1 cellular context compared by ENCODE assay signal in the genomic region with DNA sequence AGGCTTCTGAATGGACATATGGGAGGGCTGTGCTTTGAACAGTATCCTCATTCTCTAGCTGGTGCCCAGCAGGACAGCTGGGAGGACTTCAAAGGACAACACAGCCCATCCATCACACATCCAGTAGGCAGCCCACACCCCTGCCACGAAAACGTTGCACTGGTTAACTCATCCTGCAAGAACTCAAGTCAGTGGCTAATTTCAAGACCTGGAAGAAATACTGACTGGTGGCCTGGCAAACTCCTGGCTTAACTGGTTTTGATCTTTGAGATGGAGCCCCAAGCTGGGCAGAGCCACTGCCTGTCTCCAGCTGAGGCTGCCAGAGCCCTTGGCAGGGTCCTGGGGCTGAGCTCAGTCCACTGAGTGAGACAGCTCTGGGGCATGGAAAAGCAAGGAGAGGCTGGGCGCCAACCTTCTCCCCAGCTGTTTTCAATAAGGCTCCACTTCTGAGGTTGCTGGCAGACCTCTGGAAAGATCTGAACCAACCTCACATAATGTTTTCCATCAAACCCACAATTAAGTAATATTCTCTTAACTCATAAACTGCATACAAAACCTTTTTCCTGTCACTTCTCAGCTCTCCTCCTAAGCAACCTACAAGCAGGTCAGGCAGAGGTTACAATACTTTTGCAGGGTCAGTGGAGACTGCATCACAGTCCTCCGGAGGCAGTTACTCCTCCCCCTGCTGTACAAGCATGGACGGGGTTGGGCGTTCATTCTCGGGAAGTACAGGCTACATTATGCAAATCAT.
TF ChIP-seq lines count a peak whose summit lies in the region.

No MANE protein-coding gene starts in this region.

TF ChIP-seq in SK-N-SH, 30 proteins besides CTCF, POLR2A, EP300 and RAD21 (continued from another document):
- TF ChIP-seq FOXJ3 (CRISPR knock-in tag; IDR thresholded peaks at IDR 0.05) (peak; percentile 41; the same call in 1 of the 2 replicates), IRF3 (IDR thresholded peaks at IDR 0.05; ENCODE audit: low read depth, low read length) (no peak), SIN3A (IDR thresholded peaks at IDR 0.05; ENCODE audit: borderline replicate concordance, low read depth, low read length) (peak; percentile 74; the same call in 1 of the 2 replicates), FOSL2 (IDR thresholded peaks at IDR 0.05; ENCODE audit: borderline replicate concordance, low read depth) (peak; percentile 47; the same call in 1 of the 2 replicates), GATA2 (CRISPR knock-in tag; IDR thresholded peaks at IDR 0.05) (peak; percentile 32; the same call in 1 of the 2 replicates), RCOR1 (IDR thresholded peaks at IDR 0.05; ENCODE audit: low read length) (no peak), GABPA (IDR thresholded peaks at IDR 0.05; ENCODE audit: low read depth) (0 out of 2 replicates have a peak, but pooled peaks have one; percentile 23), JUND (IDR thresholded peaks at IDR 0.05) (peak; percentile 84), ZBTB33 (IDR thresholded peaks at IDR 0.05; ENCODE audit: borderline replicate concordance, low read depth) (peak; percentile 48; the same call in 1 of the 2 replicates), NRF1 (IDR thresholded peaks at IDR 0.05; ENCODE audit: low read depth, low read length) (no peak), YY1 (IDR thresholded peaks at IDR 0.05; ENCODE audit: low read depth) (peak; percentile 52; the same call in 1 of the 2 replicates), ELF1 (IDR thresholded peaks at IDR 0.05) (no peak), SMC3 (IDR thresholded peaks at IDR 0.05; ENCODE audit: low read depth, low read length) (no peak), TAF1 (IDR thresholded peaks at IDR 0.05; ENCODE audit: borderline replicate concordance, low read depth, low read length) (peak; percentile 55; the same call in 1 of the 2 replicates), PBX3 (IDR thresholded peaks at IDR 0.05) (peak; percentile 96), MAX (IDR thresholded peaks at IDR 0.05; ENCODE audit: low read depth) (peak; percentile 75), POLR2AphosphoS5 (IDR thresholded peaks at IDR 0.05; ENCODE audit: low read depth, low read length) (peak; percentile 62), NFIC (IDR thresholded peaks at IDR 0.05; ENCODE audit: borderline replicate concordance) (peak; percentile 93)
- TF ChIP-seq, protein P1, sequence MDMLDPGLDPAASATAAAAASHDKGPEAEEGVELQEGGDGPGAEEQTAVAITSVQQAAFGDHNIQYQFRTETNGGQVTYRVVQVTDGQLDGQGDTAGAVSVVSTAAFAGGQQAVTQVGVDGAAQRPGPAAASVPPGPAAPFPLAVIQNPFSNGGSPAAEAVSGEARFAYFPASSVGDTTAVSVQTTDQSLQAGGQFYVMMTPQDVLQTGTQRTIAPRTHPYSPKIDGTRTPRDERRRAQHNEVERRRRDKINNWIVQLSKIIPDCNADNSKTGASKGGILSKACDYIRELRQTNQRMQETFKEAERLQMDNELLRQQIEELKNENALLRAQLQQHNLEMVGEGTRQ (IDR thresholded peaks at IDR 0.05; ENCODE audit: borderline replicate concordance, low read depth, low read length), result no peak
